In the genomic region with DNA sequence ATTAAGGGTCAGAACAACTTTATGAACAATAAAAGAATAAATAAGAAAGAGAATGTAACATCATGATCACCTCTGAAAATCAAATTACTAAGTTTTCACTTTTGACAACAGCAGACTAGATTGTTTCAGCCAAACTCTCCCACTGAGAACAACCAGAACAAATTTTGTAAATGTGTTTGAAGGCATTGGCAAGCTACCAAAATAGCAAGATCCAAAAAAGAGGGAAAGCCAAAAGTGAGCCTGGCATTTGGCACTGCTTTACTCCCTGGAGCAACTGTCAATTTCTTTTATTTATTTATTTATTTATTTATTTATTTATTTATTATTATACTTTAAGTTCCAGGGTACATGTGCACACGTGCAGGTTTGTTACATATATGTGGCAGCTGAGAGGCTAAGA, we compare ENCODE assay signal across 18 cellular contexts.
DNase-seq lines count a peak whose midpoint lies in the region; ATAC-seq, FAIRE-seq and TF ChIP-seq lines count a peak whose summit lies in the region.
"Had no signal": no experiment of that assay in that cellular context is flagged by ENCODE, and none has a peak within 500 bp of the region (broad histone marks: within the 10 kb centered on the region; RNA-seq: fewer than 3 reads in every experiment).

No MANE protein-coding gene starts in this region.

- CTCF ChIA-PET in A549 (lab: Yijun Ruan, JAX) (no interaction called here), HEK293 (lab: Yijun Ruan, JAX) (no interaction called here)
- CTCF ChIA-PET in CD8-positive, alpha-beta memory T cell (lab: Charles Lee): no interaction called here

- H3K27ac ChIP-seq in A549: no peak overlapping the region
- no peak overlapping the region for H3K27ac ChIP-seq in HEK293 (ENCODE audit: extremely low read depth, low read depth, low read length)
- no peak overlapping the region for H3K27ac ChIP-seq in CD8-positive, alpha-beta memory T cell (ENCODE audit: low read depth, low read length)
- H3K27ac ChIP-seq: C4-2B had no signal

- TF ChIP-seq RAD21 in A549 (conservative IDR thresholded peaks at IDR 0.05 in 1 of 2, IDR thresholded peaks at IDR 0.05 in 1 of 2): no peak

- no peaks in the 10 kb centered on the region for H3K4me1 ChIP-seq in A549
- no peaks in the 10 kb centered on the region for H3K4me1 ChIP-seq in HEK293 (ENCODE audit: control insufficient read depth, insufficient read depth, low read length)
- H3K4me1 ChIP-seq in CD8-positive, alpha-beta memory T cell (ENCODE audit: insufficient read depth, low read length): no peaks in the 10 kb centered on the region
- H3K4me1 ChIP-seq: BE2C had no signal

- H3K9me3 ChIP-seq in A549 (no peaks in the 10 kb centered on the region), HEK293 (ENCODE audit: control insufficient read depth, insufficient read depth, low read depth, low read length) (no peaks in the 10 kb centered on the region)
- H3K9me3 ChIP-seq in CD8-positive, alpha-beta memory T cell (ENCODE audit: low read length): no peaks in the 10 kb centered on the region
- H3K9me3 ChIP-seq: BE2C had no signal

- H3K4me2 ChIP-seq in A549: no peak overlapping the region

- peaks cover 10 to 38% (median 16%) of the 10 kb centered on the region in 3 donors for H3K36me3 Mint-ChIP-seq in CD8-positive, alpha-beta memory T cell

- H3K36me3 ChIP-seq in HEK293 (ENCODE audit: control insufficient read depth in 2 of 2, insufficient read depth in 1 of 2, low read length in 2 of 2): peaks cover 0 to 3% of the 10 kb centered on the region in 2 experiments; a peak in 1 of 3 replicates
- H3K36me3 ChIP-seq in CD8-positive, alpha-beta memory T cell (ENCODE audit: insufficient read depth, low read length): no peaks in the 10 kb centered on the region
- H3K36me3 ChIP-seq: BE2C had no signal

- POLR2A ChIA-PET in A549 (lab: Yijun Ruan, JAX): no interaction called here
- POLR2A ChIA-PET in HEK293 (lab: Yijun Ruan, JAX): no interaction called here
- POLR2A ChIA-PET in CD8-positive, alpha-beta memory T cell (lab: Charles Lee): no interaction called here

- no peak for TF ChIP-seq EP300 in A549 (IDR thresholded peaks at IDR 0.05)

- H3K9me3 Mint-ChIP-seq in CD8-positive, alpha-beta memory T cell: peaks cover 0 to 9% (median 0%) of the 10 kb centered on the region in 5 donors

- DNase-seq in A549 (ENCODE audit: low read depth in 1 of 2, low spot score in 1 of 2) (no peak), globus pallidus (ENCODE audit: low spot score) (peak; percentile 3), pons (ENCODE audit: low spot score) (peak; percentile 8), NOMO-1 (lab: John Stamatoyannopoulos, UW; ENCODE audit: unreplicated experiment in 2 of 2) (no peak)
- DNase-seq in CD8-positive, alpha-beta memory T cell: no peak
- DNase-seq: BE2C; CD4-positive, alpha-beta memory T cell; COR-L47; DMS53; GOT3; H9; KG1 had no signal

- no peak for ATAC-seq in A549
- ATAC-seq in HG03342 (IDR thresholded peaks at IDR 0.05; ENCODE audit: unreplicated experiment): no peak
- ATAC-seq: GM12878 had no signal

- no peaks in the 10 kb centered on the region for H3K4me1 Mint-ChIP-seq in CD8-positive, alpha-beta memory T cell
- H3K4me1 Mint-ChIP-seq: CD4-positive, alpha-beta memory T cell; H9; IgD-negative memory B cell had no signal

- FAIRE-seq in A549 (lab: Jason Lieb, UNC): no peak
- FAIRE-seq: D721Med, GM12878 had no signal

- H3K27ac Mint-ChIP-seq in CD8-positive, alpha-beta memory T cell: no peak overlapping the region
- H3K27ac Mint-ChIP-seq: CD4-positive, alpha-beta memory T cell; H9; IgD-negative memory B cell had no signal

- no peak for TF ChIP-seq POLR2A in A549 (IDR thresholded peaks at IDR 0.05; ENCODE audit: low read length)

- no peak overlapping the region for H3K4me3 ChIP-seq in A549
- H3K4me3 ChIP-seq in HEK293 (ENCODE audit: low read depth, low read length): no peak overlapping the region
- H3K4me3 ChIP-seq in CD8-positive, alpha-beta memory T cell (ENCODE audit: low read length): no peak overlapping the region
- H3K4me3 ChIP-seq: GM12878 had no signal

- no peak overlapping the region for H3K4me3 Mint-ChIP-seq in CD8-positive, alpha-beta memory T cell
- H3K4me3 Mint-ChIP-seq: CD4-positive, alpha-beta memory T cell; H9; IgD-negative memory B cell had no signal

- H3K27me3 ChIP-seq in CD8-positive, alpha-beta memory T cell (ENCODE audit: insufficient read depth, low read length, poor library complexity, severe bottlenecking): no peaks in the 10 kb centered on the region
- H3K27me3 ChIP-seq: BE2C had no signal

- peaks cover 0 to 3% of the 10 kb centered on the region in 2 donors for H3K27me3 Mint-ChIP-seq in CD8-positive, alpha-beta memory T cell
- H3K27me3 Mint-ChIP-seq: CD4-positive, alpha-beta memory T cell; IgD-negative memory B cell had no signal

- TF ChIP-seq CTCF in A549 (IDR thresholded peaks at IDR 0.05) (no peak), HEK293 (tag by site-specific recombination; IDR thresholded peaks at IDR 0.05) (no peak)

- 79% methylated on average over 1 of the region's 1 CpG for WGBS in A549 (ENCODE audit: missing lambda C conversion rate)

TF ChIP-seq in A549, 52 proteins besides CTCF, POLR2A, EP300 and RAD21:
- TF ChIP-seq RARB (CRISPR knock-in tag; IDR thresholded peaks at IDR 0.05) (no peak), SMC3 (IDR thresholded peaks at IDR 0.05) (no peak), ZC3H11A (IDR thresholded peaks at IDR 0.05) (peak; percentile 76)

TF ChIP-seq in HEK293, 187 proteins besides CTCF, POLR2A, EP300 and RAD21:
- TF ChIP-seq ZNF747 (tag by site-specific recombination; IDR thresholded peaks at IDR 0.05) (no peak), ZNF426 (tag by site-specific recombination; IDR thresholded peaks at IDR 0.05) (peak; percentile 18)

Comparison
In these comparisons a context has a peak if more than half of its experiments do, and no peak if none do; other contexts are left out.
1. DNase-seq: peak in globus pallidus (single experiment) and pons (single experiment); none in A549 (0 of 2), CD8-positive, alpha-beta memory T cell (0 of 5) and NOMO-1 (0 of 2).